10 cellular contexts compared by ENCODE assay signal in genomic region chr9:120893585-120893857, GRCh38.
DNase-seq lines count a peak whose midpoint lies in the region; ATAC-seq and TF ChIP-seq lines count a peak whose summit lies in the region.
"Had no signal": no experiment of that assay in that cellular context is flagged by ENCODE, and none has a peak within 500 bp of the region (broad histone marks: within the 10 kb centered on the region; RNA-seq: fewer than 3 reads in every experiment).

No MANE protein-coding gene starts in this region.

- peak overlapping the region; percentile 94 for H3K27ac Mint-ChIP-seq in stimulated activated effector memory CD8-positive, alpha-beta T cell treated with anti-CD3 and anti-CD28 coated beads, Interleukin-12 subunit alpha, Interleukin-12 subunit beta, amount 100 ng/mL, for 72 hours

- TF ChIP-seq CTCF in choroid plexus epithelial cell (conservative IDR thresholded peaks at IDR 0.05; ENCODE audit: low read depth, low read length): no peak

- H3K4me3 ChIP-seq in choroid plexus epithelial cell (ENCODE audit: low read depth, low read length): no peak overlapping the region

- no peaks in the 10 kb centered on the region for H3K9me3 Mint-ChIP-seq in stimulated activated effector memory CD8-positive, alpha-beta T cell treated with anti-CD3 and anti-CD28 coated beads, Interleukin-12 subunit alpha, Interleukin-12 subunit beta, amount 100 ng/mL, for 72 hours

- H3K4me3 Mint-ChIP-seq in stimulated activated effector memory CD8-positive, alpha-beta T cell treated with anti-CD3 and anti-CD28 coated beads, Interleukin-12 subunit alpha, Interleukin-12 subunit beta, amount 100 ng/mL, for 72 hours: peak overlapping the region; percentile 64

- ATAC-seq in GM18861 (IDR thresholded peaks at IDR 0.05; ENCODE audit: unreplicated experiment) (peak; percentile 24), HG02571 (IDR thresholded peaks at IDR 0.05; ENCODE audit: unreplicated experiment) (no peak)
- peak; percentile 6 for ATAC-seq in stimulated activated effector memory CD8-positive, alpha-beta T cell treated with anti-CD3 and anti-CD28 coated beads, Interleukin-12 subunit alpha, Interleukin-12 subunit beta, amount 100 ng/mL, for 72 hours

- peaks cover 62% of the 10 kb centered on the region for H3K4me1 Mint-ChIP-seq in stimulated activated effector memory CD8-positive, alpha-beta T cell treated with anti-CD3 and anti-CD28 coated beads, Interleukin-12 subunit alpha, Interleukin-12 subunit beta, amount 100 ng/mL, for 72 hours

- DNase-seq in NAMALWA (ENCODE audit: low spot score) (peak; percentile 65), choroid plexus epithelial cell (ENCODE audit: low read depth) (peak; percentile 24), NCI-H1694 treated with DMSO at 0.1 percent for 48 hours (lab: John Stamatoyannopoulos, UW) (no peak), UCSD-AML1 (lab: John Stamatoyannopoulos, UW; ENCODE audit: unreplicated experiment) (no peak), NCI-H82 (lab: John Stamatoyannopoulos, UW) (no peak)
- no peak for DNase-seq in stimulated activated effector memory CD8-positive, alpha-beta T cell treated with anti-CD3 and anti-CD28 coated beads, Interleukin-12 subunit alpha, Interleukin-12 subunit beta, amount 100 ng/mL, for 72 hours (ENCODE audit: low spot score in 2 of 2)
- DNase-seq: DMS153, NCI-H446 had no signal

- peaks cover 86% of the 10 kb centered on the region for H3K36me3 Mint-ChIP-seq in stimulated activated effector memory CD8-positive, alpha-beta T cell treated with anti-CD3 and anti-CD28 coated beads, Interleukin-12 subunit alpha, Interleukin-12 subunit beta, amount 100 ng/mL, for 72 hours

Comparison
In these comparisons a context has a peak if more than half of its experiments do, and no peak if none do; other contexts are left out.
1. DNase-seq: peak in NAMALWA (single experiment) and choroid plexus epithelial cell (single experiment); none in stimulated activated effector memory CD8-positive, alpha-beta T cell treated with anti-CD3 and anti-CD28 coated beads, Interleukin-12 subunit alpha, Interleukin-12 subunit beta, amount 100 ng/mL, for 72 hours (0 of 2), NCI-H1694 treated with DMSO at 0.1 percent for 48 hours (single experiment), UCSD-AML1 (single experiment) and NCI-H82 (single experiment).